1 cellular context compared by ENCODE assay signal in the genomic region with DNA sequence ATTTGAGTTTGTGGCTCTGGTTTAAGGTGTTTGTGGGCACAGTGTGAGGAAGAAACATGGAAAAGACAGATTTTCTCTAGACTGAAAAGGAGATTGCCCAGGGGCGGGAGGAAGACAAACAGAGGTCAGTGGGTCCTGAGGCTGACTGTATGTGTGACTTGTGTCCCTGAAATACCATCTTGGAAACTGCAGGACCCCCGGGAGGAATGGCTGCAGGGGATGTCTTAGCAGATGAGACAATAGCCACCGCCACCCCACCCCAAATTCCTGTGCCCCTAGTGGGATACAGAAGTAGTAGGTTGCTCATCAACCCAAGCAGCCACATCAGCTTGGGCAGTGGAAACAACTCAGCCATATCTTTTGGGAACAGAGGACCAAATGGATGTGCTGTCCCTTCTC.
TF ChIP-seq lines count a peak whose summit lies in the region.

No MANE protein-coding gene starts in this region.

TF ChIP-seq in H1, 55 proteins besides CTCF, POLR2A, EP300 and RAD21:
- TF ChIP-seq TAF1 (IDR thresholded peaks at IDR 0.05; ENCODE audit: low read depth, low read length) (no peak), NRF1 (IDR thresholded peaks at IDR 0.05; ENCODE audit: low read depth, low read length) (no peak)
